12 cellular contexts compared by ENCODE assay signal in genomic region chr2:172997031-172997430, GRCh38.
"Had no signal": no experiment of that assay in that cellular context is flagged by ENCODE, and none has a peak within 500 bp of the region (broad histone marks: within the 10 kb centered on the region; RNA-seq: fewer than 3 reads in every experiment).

No MANE protein-coding gene starts in this region.

- H3K27me3 ChIP-seq: testis had no signal

- DNase-seq: activated CD4-positive, alpha-beta T cell treated with anti-CD3 and anti-CD28 coated beads, Interleukin-2, amount 10 ng/mL, durations not matched to agents 7 days and 5 days; activated CD8-positive, alpha-beta memory T cell treated with anti-CD3 and anti-CD28 coated beads, Interleukin-2, amount 50 U/mL, for 48 hours; activated gamma-delta T cell; activated T-cell treated with anti-CD3 and anti-CD28 coated beads, Interleukin-2, amount 50 U/mL, for 72 hours; amygdala; effector memory CD4-positive, alpha-beta T cell; foreskin melanocyte; right cardiac atrium; small intestine; stimulated activated CD4-positive, alpha-beta T cell treated with anti-CD3 and anti-CD28 coated beads, Interleukin-4, amount 100 ng/mL, for 4 hours; testis had no signal

- ATAC-seq: activated naive CD4-positive, alpha-beta T cell treated with anti-CD3 and anti-CD28 coated beads, Interleukin-2, amount 50 U/mL, for 72 hours; activated T-cell treated with anti-CD3 and anti-CD28 coated beads, Interleukin-2, amount 50 U/mL, for 72 hours; right cardiac atrium had no signal

- H3K4me3 ChIP-seq: testis had no signal

- H3K27ac ChIP-seq: testis had no signal
